Comparison of ENCODE assay signal across 18 cellular contexts in genomic region chr14:52850520-52850919, GRCh38. TPM values are rescaled to one million over a fixed set of nuclear protein-coding genes. Genes with fewer than 3 reads are reported as not detected.
A peak's percentile ranks its signal among the peaks of the same experiment; 100 is the strongest.
DNase-seq lines count a peak whose midpoint lies in the region; ATAC-seq, FAIRE-seq and TF ChIP-seq lines count a peak whose summit lies in the region.
"Had no signal": no experiment of that assay in that cellular context is flagged by ENCODE, and none has a peak within 500 bp of the region (broad histone marks: within the 10 kb centered on the region; RNA-seq: fewer than 3 reads in every experiment).

No MANE protein-coding gene starts in this region.

- H2BK5ac ChIP-seq in IMR-90 (ENCODE audit: low read depth, low read length, poor library complexity, severe bottlenecking) = no peak overlapping the region
- no peak overlapping the region for H2BK5ac ChIP-seq in mesendoderm (ENCODE audit: low read length)

- no peak overlapping the region for H2BK20ac ChIP-seq in IMR-90 (ENCODE audit: low read depth, low read length)

- SMC1A ChIA-PET in GM12878 (lab: Charles Lee; ENCODE audit: uncharacterized antibody, unreplicated experiment) = interaction anchor here (1.1 to 1.9 kb wide), 3 partner anchors 10 to 342 kb away, joined by 3 to 5 read pairs (median 4); no protein-coding TSS in a partner anchor

- no peak for TF ChIP-seq EP300 in GM12878 (IDR thresholded peaks at IDR 0.05; ENCODE audit: borderline replicate concordance in 1 of 2, control insufficient read depth in 1 of 2, low read depth in 2 of 2, low read length in 2 of 2)

- H3K27me3 ChIP-seq in IMR-90 (ENCODE audit: control insufficient read depth, insufficient read depth, low read length) = no peaks in the 10 kb centered on the region
- no peaks in the 10 kb centered on the region for H3K27me3 ChIP-seq in GM12878 (replicated peaks in 1 of 2; ENCODE audit: control insufficient read depth in 2 of 2, insufficient read depth in 2 of 2, low read length in 1 of 2)
- no peaks in the 10 kb centered on the region for H3K27me3 ChIP-seq in mesendoderm (ENCODE audit: insufficient read depth, low read length, poor library complexity)

- no peak overlapping the region for H3K9ac ChIP-seq in IMR-90 (ENCODE audit: low read depth, low read length)
- no peak overlapping the region for H3K9ac ChIP-seq in GM12878 (ENCODE audit: control insufficient read depth, insufficient read depth, low read length)
- H3K9ac ChIP-seq in mesendoderm (ENCODE audit: low read length) = no peak overlapping the region

- RAD21 ChIA-PET in GM12878 (lab: Charles Lee; ENCODE audit: unreplicated experiment) = interaction anchor here (1.1 kb wide), 1 partner anchor 83 kb away, joined by 3 read pairs; no protein-coding TSS in a partner anchor

- H3K56ac ChIP-seq in IMR-90 (ENCODE audit: extremely low read depth, insufficient read depth, low read length) (no peak overlapping the region), mesendoderm (ENCODE audit: low read length) (no peak overlapping the region)

- no peak for FAIRE-seq in GM12878 (lab: Jason Lieb, UNC)

- H3K4ac ChIP-seq in IMR-90 (ENCODE audit: low read depth, low read length) (no peak overlapping the region), mesendoderm (ENCODE audit: low read depth, low read length) (no peak overlapping the region)

- no peaks in the 10 kb centered on the region for H4K20me1 ChIP-seq in IMR-90 (ENCODE audit: insufficient read depth, low read length)
- H4K20me1 ChIP-seq in GM12878 (ENCODE audit: control insufficient read depth, insufficient read depth) = no peaks in the 10 kb centered on the region

- no peak overlapping the region for H3K18ac ChIP-seq in IMR-90 (ENCODE audit: low read depth, low read length)
- no peak overlapping the region for H3K18ac ChIP-seq in mesendoderm (ENCODE audit: low read length)

- BruUV-seq in IMR-90 (replicated peaks; lab: Mats Ljungman, UMichigan) (no TSS peak), GM12878 (replicated peaks; lab: Mats Ljungman, UMichigan) (no TSS peak)

- intact Hi-C loops in IMR-90 (cut with micrococcal nuclease) (no loop called here), GM12878 (cut with micrococcal nuclease; ENCODE audit: unreplicated experiment) (no loop called here)

- DNase-seq in COLO829 (ENCODE audit: low spot score) = peak; percentile 66
- DNase-seq in IMR-90 = no peak
- DNase-seq in GM12878 (ENCODE audit: low read depth, low spot score) = no peak
- DNase-seq in mesendoderm = no peak
- DNase-seq in MV-4-11 (lab: John Stamatoyannopoulos, UW) = no peak
- DNase-seq in stimulated activated CD4-positive, alpha-beta T cell treated with anti-CD3 and anti-CD28 coated beads, Interleukin-1b, Interleukin-23, amount 100 ng/mL, for 48 hours = no peak
- DNase-seq: ACHN, Caco-2, DMS153, KBM-7, NCI-H1092, NCI-H146, NCI-H2081 had no signal

- WGBS in IMR-90 (ENCODE audit: extremely low coverage in 2 of 2, insufficient read length in 1 of 2), 2 experiments = no CpG with 5 or more reads among the region's 7 CpGs
- WGBS in GM12878 (ENCODE audit: insufficient coverage, insufficient replicate concordance, low lambda C conversion rate, missing lambda C conversion rate) = 80% methylated on average over 7 of the region's 7 CpGs
- WGBS in mesendoderm (ENCODE audit: extremely low coverage, insufficient coverage, low lambda C conversion rate) = no CpG with 5 or more reads among the region's 7 CpGs

- H3K14ac ChIP-seq in IMR-90 (replicated peaks; ENCODE audit: low read depth, low read length) = no peak overlapping the region

- H4K5ac ChIP-seq in IMR-90 (ENCODE audit: low read depth, low read length) (no peak overlapping the region), mesendoderm (ENCODE audit: low read length) (no peak overlapping the region)

- in situ Hi-C loops in IMR-90 (cut with MboI; ENCODE audit: low sequenced_read_pairs) (no loop called here), GM12878 (cut with MboI) (no loop called here)

- no peak overlapping the region for H2BK15ac ChIP-seq in IMR-90 (ENCODE audit: low read depth, low read length)
- no peak overlapping the region for H2BK15ac ChIP-seq in mesendoderm (replicated peaks; ENCODE audit: low read depth)

- no peaks in the 10 kb centered on the region for H3K9me1 ChIP-seq in IMR-90 (ENCODE audit: insufficient read depth, low read length)

- H4K8ac ChIP-seq in IMR-90 (ENCODE audit: low read depth in 2 of 2, low read length in 2 of 2) = no peak overlapping the region
- H4K8ac ChIP-seq in mesendoderm (ENCODE audit: low read depth, low read length) = no peak overlapping the region

- POLR2A ChIA-PET in IMR-90 (lab: Charles Lee; ENCODE audit: unreplicated experiment) (no interaction called here), GM12878 (lab: Charles Lee) (no interaction called here)

- no peak overlapping the region for H2AK9ac ChIP-seq in IMR-90 (replicated peaks; ENCODE audit: low read depth, low read length, poor library complexity)

- ATAC-seq in IMR-90 (ENCODE audit: low read depth) (peak; percentile 9; the same call in 1 of the 2 replicates), GM12878 (peak; percentile 36; the same call in 2 of the 3 replicates), GM21447 (IDR thresholded peaks at IDR 0.05; ENCODE audit: unreplicated experiment) (no peak), GM21526 (IDR thresholded peaks at IDR 0.05; ENCODE audit: low FRiP score, unreplicated experiment) (no peak)
- ATAC-seq: Panc1, Right ventricle myocardium inferior had no signal

- H3K79me2 ChIP-seq in GM12878 (ENCODE audit: control insufficient read depth, insufficient read depth, low read length) (no peaks in the 10 kb centered on the region), mesendoderm (ENCODE audit: control insufficient read depth, insufficient read depth, low read length) (no peaks in the 10 kb centered on the region)

- TF ChIP-seq RAD21 in IMR-90 (IDR thresholded peaks at IDR 0.05; ENCODE audit: low read length) (no peak), GM12878 (IDR thresholded peaks at IDR 0.05; ENCODE audit: insufficient read depth, low read depth, low read length) (no peak)

- CTCF ChIA-PET in IMR-90 (lab: Yijun Ruan, JAX) (no interaction called here), GM12878 (lab: Yijun Ruan, JAX) (no interaction called here)

- no peak overlapping the region; the same call in 1 of the 2 replicates for H2AK5ac ChIP-seq in IMR-90 (ENCODE audit: low read depth, low read length)
- peak overlapping the region; percentile 87 for H2AK5ac ChIP-seq in mesendoderm (ENCODE audit: low read length)

- TF ChIP-seq POLR2A in IMR-90 (IDR thresholded peaks at IDR 0.05; ENCODE audit: low read depth, low read length) = no peak
- no peak for TF ChIP-seq POLR2A in GM12878 (IDR thresholded peaks at IDR 0.05; ENCODE audit: low read depth, low read length)

- no peak overlapping the region for H3K4me2 ChIP-seq in IMR-90 (ENCODE audit: low read depth, low read length)
- H3K4me2 ChIP-seq in GM12878 (ENCODE audit: control insufficient read depth, insufficient read depth) = no peak overlapping the region
- no peak overlapping the region for H3K4me2 ChIP-seq in mesendoderm (ENCODE audit: low read length)

- H3K27ac ChIP-seq in IMR-90 (ENCODE audit: insufficient read depth, low read length) (no peak overlapping the region), GM12878 (ENCODE audit: control insufficient read depth, insufficient read depth) (no peak overlapping the region), mesendoderm (ENCODE audit: low read depth, low read length) (no peak overlapping the region)
- H3K27ac ChIP-seq: SK-N-MC had no signal

- H3K79me1 ChIP-seq in IMR-90 (ENCODE audit: low read depth in 1 of 2, low read length in 2 of 2) = no peaks in the 10 kb centered on the region
- no peaks in the 10 kb centered on the region for H3K79me1 ChIP-seq in mesendoderm (ENCODE audit: low read length)

- no peak overlapping the region for H2BK120ac ChIP-seq in IMR-90 (ENCODE audit: low read depth, low read length)
- H2BK120ac ChIP-seq in mesendoderm (ENCODE audit: low read depth, low read length) = no peak overlapping the region

- H2AFZ ChIP-seq in IMR-90 (replicated peaks; ENCODE audit: low read length, poor library complexity) (no peak overlapping the region), GM12878 (ENCODE audit: control insufficient read depth, low read depth, low read length) (no peak overlapping the region)

- H4K91ac ChIP-seq in IMR-90 (ENCODE audit: insufficient read depth, low read depth, low read length) = no peak overlapping the region; the same call in 1 of the 2 replicates

- H3K36me3 ChIP-seq in IMR-90 (ENCODE audit: control insufficient read depth, insufficient read depth, low read length) (0 out of 2 replicates have a peak, but pooled peaks cover 1% of the 10 kb centered on the region), GM12878 (ENCODE audit: control insufficient read depth in 2 of 2, insufficient read depth in 2 of 2, low read length in 1 of 2) (no peaks in the 10 kb centered on the region), mesendoderm (ENCODE audit: control insufficient read depth, insufficient read depth, low read length) (no peaks in the 10 kb centered on the region)

- H3K9me3 ChIP-seq in IMR-90 (ENCODE audit: control insufficient read depth, insufficient read depth, low read length) (no peaks in the 10 kb centered on the region), GM12878 (replicated peaks; ENCODE audit: control insufficient read depth, insufficient read depth, low read length) (no peaks in the 10 kb centered on the region)
- H3K9me3 ChIP-seq: Caco-2 had no signal

- H3K4me3 ChIP-seq in IMR-90 (ENCODE audit: insufficient read depth, low read depth, low read length) (no peak overlapping the region), GM12878 (no peak overlapping the region), mesendoderm (ENCODE audit: low read length) (no peak overlapping the region)
- H3K4me3 ChIP-seq: SK-N-MC had no signal

- TF ChIP-seq CTCF in IMR-90 (conservative IDR thresholded peaks at IDR 0.05; ENCODE audit: low read depth, low read length) = no peak
- no peak for TF ChIP-seq CTCF in GM12878 (IDR thresholded peaks at IDR 0.05 in 2 of 3, conservative IDR thresholded peaks at IDR 0.05 in 1 of 3; ENCODE audit: control insufficient read depth in 2 of 3, extremely low read depth in 1 of 3, insufficient read depth in 1 of 3, low read depth in 3 of 3, low read length in 3 of 3)

- dilution Hi-C loops in IMR-90 (cut with HindIII; ENCODE audit: low sequenced_read_pairs, unreplicated experiment) = no loop called here

- H3K23ac ChIP-seq in IMR-90 (ENCODE audit: low read depth, low read length) (no peak overlapping the region), mesendoderm (ENCODE audit: low read length) (no peak overlapping the region)

- H3K4me1 ChIP-seq in IMR-90 (ENCODE audit: control insufficient read depth, insufficient read depth, low read length) (peaks cover 2% of the 10 kb centered on the region; the same call in 1 of the 2 replicates), GM12878 (ENCODE audit: control insufficient read depth, insufficient read depth, low read length) (no peaks in the 10 kb centered on the region), mesendoderm (ENCODE audit: control insufficient read depth, low read depth, low read length) (peaks cover 6% of the 10 kb centered on the region)

RNA-seq across cellular contexts. Expression of gene GNPNAT1, which starts 59.1 kb away (rescaled TPM):
- 19.4 and 43.9 TPM in 2 replicates for total RNA-seq in IMR-90 (2012; rRNA removed)
- 22.6 and 30.5 TPM in 2 replicates for polyA plus RNA-seq in IMR-90 (2012; rRNA removed)
- polyA plus RNA-seq in IMR-90 (2012; cell fraction: cytosol; rRNA removed) = 16.7 and 17.6 TPM in 2 replicates
- polyA plus RNA-seq in IMR-90 (2012; cell fraction: nucleus; rRNA removed; ENCODE audit: low replicate concordance) = 5.9 and 10.6 TPM in 2 replicates
- 6.5 and 6.7 TPM in 2 replicates for total RNA-seq in GM12878 (2013; cell fraction: nucleolus; rRNA removed)
- total RNA-seq in GM12878 (2014; rRNA removed) = 20.2 and 20.3 TPM in 2 replicates
- total RNA-seq in GM12878 (2014; rRNA removed; fragmentation: Illumina TruSeq; extraction: Trizol) = 27.8 and 28.3 TPM in 2 replicates
- total RNA-seq in GM12878 (2021) = 24.9 and 28.2 TPM in 2 replicates
- 6.5 TPM for polyA plus RNA-seq in GM12878 (2011; ENCODE audit: low read depth)
- polyA plus RNA-seq in GM12878 (2011; rRNA removed) = 18.9 and 27.1 TPM in 2 replicates
- polyA plus RNA-seq in GM12878 (2011; cell fraction: cytosol; rRNA removed) = 10.9 and 12.5 TPM in 2 replicates
- polyA plus RNA-seq in GM12878 (2011; cell fraction: nucleus; rRNA removed) = 2.8 and 15.7 TPM in 2 replicates
- polyA plus RNA-seq in GM12878 (2012) = 10.7 and 11.8 TPM in 2 replicates
- polyA plus RNA-seq in GM12878 (2014; fragmentation: Illumina TruSeq; extraction: Trizol) = 30.7 and 35.4 TPM in 2 replicates
- polyA plus RNA-seq in GM12878 (2014; fragmentation: Nextera tagmentation; extraction: Ambion mirVana) = 10 to 100 TPM; 23.4 to 29.1 TPM
- polyA plus RNA-seq in GM12878 (2014; rRNA removed) = 19.8 and 20.2 TPM in 2 replicates
- polyA plus RNA-seq in GM12878 (2016; fragmentation: Nextera tagmentation; extraction: Ambion mirVana) = 10 to 100 TPM; 50.4 to 52.6 TPM
- 7.5 and 8.0 TPM in 2 replicates for polyA minus RNA-seq in GM12878 (2011; rRNA and poly(A)+ RNA removed)
- polyA minus RNA-seq in GM12878 (2011; cell fraction: cytosol; rRNA and poly(A)+ RNA removed) = 6.4 and 7.9 TPM in 2 replicates
- polyA minus RNA-seq in GM12878 (2011; cell fraction: nucleus; rRNA and poly(A)+ RNA removed) = 4.7 and 4.9 TPM in 2 replicates
- 32.5 TPM for polyA plus RNA-seq in mesendoderm (2013, experiment 1 of 2)
- 33.9 TPM for polyA plus RNA-seq in mesendoderm (2013, experiment 2 of 2)

Comparison
In these comparisons a context has a peak if more than half of its experiments do, and no peak if none do; other contexts are left out.
1. ATAC-seq: peak in IMR-90 (single experiment) and GM12878 (single experiment); none in GM21447 (single experiment) and GM21526 (single experiment).